In genomic region chr17:18225121-18225561, GRCh38 we compare ENCODE assay signal across 8 cellular contexts. TPM values are rescaled to one million over a fixed set of nuclear protein-coding genes. Genes with fewer than 3 reads are reported as not detected.
A peak's percentile ranks its signal among the peaks of the same experiment; 100 is the strongest.
DNase-seq lines count a peak whose midpoint lies in the region; ATAC-seq and TF ChIP-seq lines count a peak whose summit lies in the region.

No MANE protein-coding gene starts in this region.

- no peaks in the 10 kb centered on the region for H3K27me3 ChIP-seq in Caco-2 (replicated peaks; ENCODE audit: control insufficient read depth, insufficient read depth, low read length)
- H3K27me3 ChIP-seq in IMR-90 (ENCODE audit: control insufficient read depth, insufficient read depth, low read length): no peaks in the 10 kb centered on the region
- H3K27me3 ChIP-seq in mucosa of rectum (ENCODE audit: control insufficient read depth in 2 of 2, insufficient read depth in 2 of 2, low read length in 2 of 2): no peaks in the 10 kb centered on the region

- H3K4me3 Mint-ChIP-seq in Caco-2 (ENCODE audit: unreplicated experiment): peak overlapping the region; percentile 99

- peak overlapping the region; percentile 77 for H4K91ac ChIP-seq in IMR-90 (ENCODE audit: insufficient read depth, low read depth, low read length)

- no peak for TF ChIP-seq RAD21 in IMR-90 (IDR thresholded peaks at IDR 0.05; ENCODE audit: low read length)

- DNase-seq in Caco-2 (peak; percentile 96 to 99), IMR-90 (peak; percentile 93), OCI-M2 (lab: John Stamatoyannopoulos, UW; ENCODE audit: unreplicated experiment) (peak; percentile 43), activated T-cell treated with anti-CD3 and anti-CD28 coated beads for 4 hours (peak; percentile 87), epithelial cell of prostate (ENCODE audit: low read depth, low spot score) (peak; percentile 53)
- peak; percentile 94 to 98 for DNase-seq in stimulated activated CD8-positive, alpha-beta memory T cell treated with anti-CD3 and anti-CD28 coated beads, Interleukin-2, amount 100 ng/mL, for 48 hours (ENCODE audit: low read depth in 2 of 2)

- peak overlapping the region; percentile 52 for H2BK5ac ChIP-seq in IMR-90 (ENCODE audit: low read depth, low read length, poor library complexity, severe bottlenecking)

- H3K79me1 ChIP-seq in IMR-90 (ENCODE audit: low read depth in 1 of 2, low read length in 2 of 2): peaks cover 16 to 47% of the 10 kb centered on the region in 2 experiments

- peak overlapping the region; percentile 63; the same call in 1 of the 3 replicates for H2BK15ac ChIP-seq in IMR-90 (ENCODE audit: low read depth, low read length)

- H3K27ac ChIP-seq in IMR-90 (ENCODE audit: insufficient read depth, low read length) (peak overlapping the region; percentile 71), epithelial cell of prostate (no peak overlapping the region), mucosa of rectum (ENCODE audit: low read depth in 2 of 2, low read length in 2 of 2) (peak overlapping the region in 1 of 2 donors; percentile 28)

- H3K36me3 Mint-ChIP-seq in Caco-2 (ENCODE audit: insufficient read depth, unreplicated experiment): peaks cover 6% of the 10 kb centered on the region

- dilution Hi-C loops in IMR-90 (cut with HindIII; ENCODE audit: low sequenced_read_pairs, unreplicated experiment): no loop called here

- H4K20me1 ChIP-seq in IMR-90 (ENCODE audit: insufficient read depth, low read length): peaks cover 35% of the 10 kb centered on the region

- no peak for TF ChIP-seq CTCF in Caco-2 (IDR thresholded peaks at IDR 0.05; ENCODE audit: insufficient read depth in 1 of 2, low read depth in 1 of 2, low read length in 1 of 2, severe bottlenecking in 1 of 2, unreplicated experiment in 1 of 2)
- TF ChIP-seq CTCF in IMR-90 (conservative IDR thresholded peaks at IDR 0.05; ENCODE audit: low read depth, low read length): no peak

- in situ Hi-C loops in IMR-90 (cut with MboI; ENCODE audit: low sequenced_read_pairs): no loop called here

- H3K4me1 ChIP-seq in Caco-2: peaks cover 21% of the 10 kb centered on the region
- peaks cover 23% of the 10 kb centered on the region for H3K4me1 ChIP-seq in IMR-90 (ENCODE audit: control insufficient read depth, insufficient read depth, low read length)
- peaks cover 4 to 8% of the 10 kb centered on the region in 2 donors for H3K4me1 ChIP-seq in mucosa of rectum (ENCODE audit: control insufficient read depth in 2 of 2, insufficient read depth in 2 of 2, low read length in 2 of 2)

- BruUV-seq in Caco-2 (replicated peaks; lab: Mats Ljungman, UMichigan) (no TSS peak), IMR-90 (replicated peaks; lab: Mats Ljungman, UMichigan) (no TSS peak)

- no peaks in the 10 kb centered on the region for H3K27me3 Mint-ChIP-seq in Caco-2 (ENCODE audit: insufficient read depth, unreplicated experiment)

- peak overlapping the region; percentile 92 for H4K5ac ChIP-seq in IMR-90 (ENCODE audit: low read depth, low read length)

- peak overlapping the region; percentile 87 for H3K4ac ChIP-seq in IMR-90 (ENCODE audit: low read depth, low read length)

- H2BK20ac ChIP-seq in IMR-90 (ENCODE audit: low read depth, low read length): peak overlapping the region; percentile 46; the same call in 1 of the 2 replicates

- H2AK5ac ChIP-seq in IMR-90 (ENCODE audit: low read depth, low read length): peak overlapping the region; percentile 80

- peak overlapping the region; percentile 96 for H2AFZ ChIP-seq in IMR-90 (replicated peaks; ENCODE audit: low read length, poor library complexity)

- H3K4me1 Mint-ChIP-seq in Caco-2 (ENCODE audit: low read depth, unreplicated experiment): peaks cover 21% of the 10 kb centered on the region

- CTCF ChIA-PET in Caco-2 (lab: Charles Lee) (no interaction called here), IMR-90 (lab: Yijun Ruan, JAX) (no interaction called here)

- peak overlapping the region; percentile 82; the same call in 1 of the 2 replicates for H2BK120ac ChIP-seq in IMR-90 (ENCODE audit: low read depth, low read length)

- H3K36me3 ChIP-seq in Caco-2 (ENCODE audit: control insufficient read depth, insufficient read depth, low read length) (no peaks in the 10 kb centered on the region), IMR-90 (ENCODE audit: control insufficient read depth, insufficient read depth, low read length) (no peaks in the 10 kb centered on the region), mucosa of rectum (ENCODE audit: control insufficient read depth in 2 of 2, insufficient read depth in 2 of 2, low read length in 2 of 2) (no peaks in the 10 kb centered on the region)

- no peak overlapping the region; the same call in 1 of the 2 replicates for H3K56ac ChIP-seq in IMR-90 (ENCODE audit: extremely low read depth, insufficient read depth, low read length)

- no peak for TF ChIP-seq POLR2A in IMR-90 (IDR thresholded peaks at IDR 0.05; ENCODE audit: low read depth, low read length)

- peak overlapping the region; percentile 95 to 98 for H4K8ac ChIP-seq in IMR-90 (ENCODE audit: low read depth in 2 of 2, low read length in 2 of 2)

- peaks cover 25% of the 10 kb centered on the region for H3K9me1 ChIP-seq in IMR-90 (ENCODE audit: insufficient read depth, low read length)

- H3K23ac ChIP-seq in IMR-90 (ENCODE audit: low read depth, low read length): peak overlapping the region; percentile 82; the same call in 1 of the 2 replicates

- peak overlapping the region; percentile 66; the same call in 1 of the 2 replicates for H3K9ac ChIP-seq in IMR-90 (ENCODE audit: low read depth, low read length)
- H3K9ac ChIP-seq in mucosa of rectum (ENCODE audit: low read depth in 1 of 2, low read length in 2 of 2): peak overlapping the region in 1 of 2 donors; percentile 67

- peak overlapping the region; percentile 90 for H3K14ac ChIP-seq in IMR-90 (replicated peaks; ENCODE audit: low read depth, low read length)

- H2AK9ac ChIP-seq in IMR-90 (replicated peaks; ENCODE audit: low read depth, low read length, poor library complexity): peak overlapping the region; percentile 67

- no CpG with 5 or more reads among the region's 42 CpGs for WGBS in IMR-90 (ENCODE audit: extremely low coverage in 2 of 2, insufficient read length in 1 of 2), 2 experiments

- POLR2A ChIA-PET in Caco-2 (lab: Charles Lee): no interaction called here
- POLR2A ChIA-PET in IMR-90 (lab: Charles Lee; ENCODE audit: unreplicated experiment): no interaction called here

- no peaks in the 10 kb centered on the region for H3K9me3 Mint-ChIP-seq in Caco-2 (ENCODE audit: unreplicated experiment)

- peak overlapping the region; percentile 80 for H3K27ac Mint-ChIP-seq in Caco-2 (ENCODE audit: unreplicated experiment)

- H3K9me3 ChIP-seq in Caco-2 (no peaks in the 10 kb centered on the region), IMR-90 (ENCODE audit: control insufficient read depth, insufficient read depth, low read length) (no peaks in the 10 kb centered on the region), mucosa of rectum (ENCODE audit: control insufficient read depth in 2 of 2, low read length in 2 of 2) (no peaks in the 10 kb centered on the region)

- peak; percentile 73 for ATAC-seq in GM21528 (IDR thresholded peaks at IDR 0.05; ENCODE audit: low FRiP score, unreplicated experiment)
- peak; percentile 95 for ATAC-seq in IMR-90 (ENCODE audit: low read depth)

- H3K4me2 ChIP-seq in IMR-90 (ENCODE audit: low read depth, low read length): peak overlapping the region; percentile 95

- intact Hi-C loops in Caco-2 (cut with micrococcal nuclease; ENCODE audit: unreplicated experiment): loop anchor here (2.0 kb wide), 1 partner anchor 42 kb away; the partner anchor contains the start of gene ALKBH5
- intact Hi-C loops in IMR-90 (cut with micrococcal nuclease): loop anchor here (2.0 kb wide), 1 partner anchor 34 kb away; the partner anchor contains the start of gene FLII

- H3K18ac ChIP-seq in IMR-90 (ENCODE audit: low read depth, low read length): peak overlapping the region; percentile 66

- H3K4me3 ChIP-seq in Caco-2 (ENCODE audit: low read depth, low read length) (peak overlapping the region; percentile 32), IMR-90 (ENCODE audit: insufficient read depth, low read depth, low read length) (peak overlapping the region; percentile 37), mucosa of rectum (ENCODE audit: low read length in 2 of 2) (peak overlapping the region; percentile 55 to 72)

TF ChIP-seq in IMR-90, 13 proteins besides CTCF, POLR2A, EP300 and RAD21:
- TF ChIP-seq MXI1 (IDR thresholded peaks at IDR 0.05; ENCODE audit: borderline replicate concordance, low read depth, low read length) (0 out of 2 replicates have a peak, but pooled peaks have one; percentile 46), MAZ (IDR thresholded peaks at IDR 0.05; ENCODE audit: borderline replicate concordance, low read depth, low read length) (0 out of 2 replicates have a peak, but pooled peaks have one; percentile 68), FOS (IDR thresholded peaks at IDR 0.05; ENCODE audit: low read depth, low read length) (no peak)

RNA-seq across cellular contexts. Expression of gene LLGL1, which starts 0.3 kb away (rescaled TPM):
- 39.5 and 41.3 TPM in 2 replicates for total RNA-seq in Caco-2 (2022)
- 34.2 and 40.1 TPM in 2 replicates for total RNA-seq in IMR-90 (2012; rRNA removed)
- 52.9 and 57.9 TPM in 2 replicates for polyA plus RNA-seq in IMR-90 (2012; rRNA removed)
- 29.8 and 72.4 TPM in 2 replicates for polyA plus RNA-seq in IMR-90 (2012; cell fraction: cytosol; rRNA removed)
- polyA plus RNA-seq in IMR-90 (2012; cell fraction: nucleus; rRNA removed; ENCODE audit: low replicate concordance): 53.9 and 145 TPM in 2 replicates

RNA-seq across cellular contexts. Expression of gene FLII, which starts 33.4 kb away (rescaled TPM):
- 343 and 392 TPM in 2 replicates for total RNA-seq in Caco-2 (2022)
- total RNA-seq in IMR-90 (2012; rRNA removed): 258 and 263 TPM in 2 replicates
- polyA plus RNA-seq in IMR-90 (2012; rRNA removed): 290 and 321 TPM in 2 replicates
- polyA plus RNA-seq in IMR-90 (2012; cell fraction: cytosol; rRNA removed): 217 and 243 TPM in 2 replicates
- 740 and 1,400 TPM in 2 replicates for polyA plus RNA-seq in IMR-90 (2012; cell fraction: nucleus; rRNA removed; ENCODE audit: low replicate concordance)

RNA-seq across cellular contexts. Expression of gene MIEF2, which starts 35.3 kb away (rescaled TPM):
- 22.3 and 22.8 TPM in 2 replicates for total RNA-seq in Caco-2 (2022)
- 9.1 and 12.2 TPM in 2 replicates for total RNA-seq in IMR-90 (2012; rRNA removed)
- polyA plus RNA-seq in IMR-90 (2012; rRNA removed): 20.7 and 26.6 TPM in 2 replicates
- polyA plus RNA-seq in IMR-90 (2012; cell fraction: cytosol; rRNA removed): 17.9 and 19.8 TPM in 2 replicates
- polyA plus RNA-seq in IMR-90 (2012; cell fraction: nucleus; rRNA removed; ENCODE audit: low replicate concordance): 32.6 and 84.0 TPM in 2 replicates

RNA-seq across cellular contexts. Expression of gene ALKBH5, which starts 41.5 kb away (rescaled TPM):
- 99.0 and 101 TPM in 2 replicates for total RNA-seq in Caco-2 (2022)
- total RNA-seq in IMR-90 (2012; rRNA removed): 79.6 and 86.1 TPM in 2 replicates
- polyA plus RNA-seq in IMR-90 (2012; rRNA removed): 54.6 and 57.6 TPM in 2 replicates
- 48.0 and 70.0 TPM in 2 replicates for polyA plus RNA-seq in IMR-90 (2012; cell fraction: cytosol; rRNA removed)
- polyA plus RNA-seq in IMR-90 (2012; cell fraction: nucleus; rRNA removed; ENCODE audit: low replicate concordance): 28.3 and 30.6 TPM in 2 replicates

Comparison
In these comparisons a context has a peak if more than half of its experiments do, and no peak if none do; other contexts are left out.
1. DNase-seq: peak in every context shown above with its lines; median percentile 98 in Caco-2; 96 in stimulated activated CD8-positive, alpha-beta memory T cell treated with anti-CD3 and anti-CD28 coated beads, Interleukin-2, amount 100 ng/mL, for 48 hours; 93 in IMR-90; 87 in activated T-cell treated with anti-CD3 and anti-CD28 coated beads for 4 hours; 53 in epithelial cell of prostate; 43 in OCI-M2.